1 cellular context compared by ENCODE assay signal in the genomic region with DNA sequence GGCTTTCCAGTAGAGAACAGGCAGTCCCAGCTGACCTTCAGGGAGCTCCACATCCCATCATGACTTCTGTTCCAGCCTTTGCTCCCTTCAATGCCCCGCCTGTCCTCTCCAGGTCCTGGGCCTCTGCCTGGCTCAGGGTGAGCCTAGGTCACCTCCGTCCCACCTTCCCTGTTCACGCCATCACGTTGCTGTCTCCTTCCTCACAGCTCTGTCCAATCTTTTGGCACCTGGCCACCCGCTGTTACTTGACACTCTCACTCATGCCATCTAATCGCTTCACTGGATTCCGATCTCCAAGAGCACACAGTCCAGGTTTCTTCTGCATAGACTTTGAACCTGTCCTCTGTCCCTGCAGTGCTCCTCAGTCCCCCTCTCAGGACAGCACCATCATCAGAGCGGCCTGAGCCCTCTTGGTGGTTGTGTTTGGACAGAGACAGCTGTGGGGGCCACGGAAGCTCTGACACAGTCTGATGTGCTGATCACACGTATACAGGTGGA.
TF ChIP-seq lines count a peak whose summit lies in the region.

No MANE protein-coding gene starts in this region.

TF ChIP-seq in HepG2, 621 proteins besides CTCF, POLR2A, EP300 and RAD21 (continued from another document and continues in another):
- TF ChIP-seq MNT (IDR thresholded peaks at IDR 0.05) (no peak), ZNF256 (CRISPR knock-in tag; conservative IDR thresholded peaks at IDR 0.05) (no peak), ZNF430 (CRISPR knock-in tag; IDR thresholded peaks at IDR 0.05) (no peak), XRCC5 (optimal IDR thresholded peaks at IDR 0.05; ENCODE audit: low read length) (peak; percentile 46), ZNF343 (CRISPR knock-in tag; IDR thresholded peaks at IDR 0.05) (no peak), ZFP36 (IDR thresholded peaks at IDR 0.05; ENCODE audit: borderline replicate concordance, low read depth, low read length, partially characterized antibody) (no peak), NFE2 (CRISPR knock-in tag; IDR thresholded peaks at IDR 0.05) (no peak), MIER3 (CRISPR knock-in tag; IDR thresholded peaks at IDR 0.05; ENCODE audit: borderline replicate concordance) (0 out of 2 replicates have a peak, but pooled peaks have one; percentile 63), ZNF766 (CRISPR knock-in tag; IDR thresholded peaks at IDR 0.05; ENCODE audit: borderline replicate concordance) (no peak; the same call in 1 of the 2 replicates), NFYC (CRISPR knock-in tag; IDR thresholded peaks at IDR 0.05) (no peak), TBX3 (IDR thresholded peaks at IDR 0.05; ENCODE audit: borderline replicate concordance) (peak; percentile 81), SOX6 (IDR thresholded peaks at IDR 0.05) (no peak), SOX6 (CRISPR knock-in tag; IDR thresholded peaks at IDR 0.05) (peak; percentile 88), POLR2G (IDR thresholded peaks at IDR 0.05; ENCODE audit: low read depth, low read length) (no peak), ZC3H13 (CRISPR knock-in tag; IDR thresholded peaks at IDR 0.05) (no peak; the same call in 1 of the 2 replicates), ZNF609 (CRISPR knock-in tag; IDR thresholded peaks at IDR 0.05; ENCODE audit: borderline replicate concordance) (no peak; the same call in 1 of the 2 replicates), ZBTB20 (CRISPR knock-in tag; IDR thresholded peaks at IDR 0.05; ENCODE audit: borderline replicate concordance, low read depth) (no peak), IRF9 (CRISPR knock-in tag; IDR thresholded peaks at IDR 0.05; ENCODE audit: borderline replicate concordance) (peak; percentile 71; the same call in 1 of the 2 replicates), NBN (conservative IDR thresholded peaks at IDR 0.05) (no peak), AFF4 (CRISPR knock-in tag; IDR thresholded peaks at IDR 0.05) (no peak), ZNF230 (CRISPR knock-in tag; IDR thresholded peaks at IDR 0.05) (no peak), ZNF83 (CRISPR knock-in tag; IDR thresholded peaks at IDR 0.05; ENCODE audit: borderline replicate concordance) (0 out of 2 replicates have a peak, but pooled peaks have one; percentile 73), SALL2 (CRISPR knock-in tag; IDR thresholded peaks at IDR 0.05) (peak; percentile 91), GTF3A (CRISPR knock-in tag; conservative IDR thresholded peaks at IDR 0.05) (no peak), GPBP1L1 (CRISPR knock-in tag; IDR thresholded peaks at IDR 0.05) (no peak), GATAD2A (CRISPR knock-in tag; IDR thresholded peaks at IDR 0.05) (peak; percentile 94), DR1 (CRISPR knock-in tag; IDR thresholded peaks at IDR 0.05) (no peak), CENPT (CRISPR knock-in tag; IDR thresholded peaks at IDR 0.05; ENCODE audit: low read depth) (no peak), SP140L (CRISPR knock-in tag; IDR thresholded peaks at IDR 0.05; ENCODE audit: borderline replicate concordance) (peak; percentile 27; the same call in 1 of the 2 replicates), ZNF136 (CRISPR knock-in tag; IDR thresholded peaks at IDR 0.05; ENCODE audit: low read depth) (0 out of 2 replicates have a peak, but pooled peaks have one; percentile 25)
- TF ChIP-seq, protein P1, sequence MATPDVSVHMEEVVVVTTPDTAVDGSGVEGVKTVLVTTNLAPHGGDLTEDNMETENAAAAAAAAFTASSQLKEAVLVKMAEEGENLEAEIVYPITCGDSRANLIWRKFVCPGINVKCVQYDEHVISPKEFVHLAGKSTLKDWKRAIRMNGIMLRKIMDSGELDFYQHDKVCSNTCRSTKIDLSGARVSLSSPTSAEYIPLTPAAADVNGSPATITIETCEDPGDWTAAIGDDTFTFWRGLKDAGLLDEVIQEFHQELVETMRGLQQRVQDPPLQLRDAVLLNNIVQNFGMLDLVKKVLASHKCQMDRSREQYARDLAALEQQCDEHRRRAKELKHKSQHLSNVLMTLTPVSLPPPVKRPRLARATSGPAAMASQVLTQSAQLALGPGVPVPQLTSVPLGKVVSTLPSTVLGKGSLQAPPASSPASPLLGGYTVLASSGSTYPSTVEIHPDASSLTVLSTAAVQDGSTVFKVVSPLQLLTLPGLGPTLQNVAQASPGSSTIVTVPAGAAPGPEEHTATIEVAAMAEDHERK (CRISPR knock-in tag; IDR thresholded peaks at IDR 0.05; ENCODE audit: low read depth): no peak
- TF ChIP-seq, protein P2, sequence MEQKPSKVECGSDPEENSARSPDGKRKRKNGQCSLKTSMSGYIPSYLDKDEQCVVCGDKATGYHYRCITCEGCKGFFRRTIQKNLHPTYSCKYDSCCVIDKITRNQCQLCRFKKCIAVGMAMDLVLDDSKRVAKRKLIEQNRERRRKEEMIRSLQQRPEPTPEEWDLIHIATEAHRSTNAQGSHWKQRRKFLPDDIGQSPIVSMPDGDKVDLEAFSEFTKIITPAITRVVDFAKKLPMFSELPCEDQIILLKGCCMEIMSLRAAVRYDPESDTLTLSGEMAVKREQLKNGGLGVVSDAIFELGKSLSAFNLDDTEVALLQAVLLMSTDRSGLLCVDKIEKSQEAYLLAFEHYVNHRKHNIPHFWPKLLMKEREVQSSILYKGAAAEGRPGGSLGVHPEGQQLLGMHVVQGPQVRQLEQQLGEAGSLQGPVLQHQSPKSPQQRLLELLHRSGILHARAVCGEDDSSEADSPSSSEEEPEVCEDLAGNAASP (CRISPR knock-in tag; IDR thresholded peaks at IDR 0.05; ENCODE audit: borderline replicate concordance): peak; percentile 97
- TF ChIP-seq, protein P3, sequence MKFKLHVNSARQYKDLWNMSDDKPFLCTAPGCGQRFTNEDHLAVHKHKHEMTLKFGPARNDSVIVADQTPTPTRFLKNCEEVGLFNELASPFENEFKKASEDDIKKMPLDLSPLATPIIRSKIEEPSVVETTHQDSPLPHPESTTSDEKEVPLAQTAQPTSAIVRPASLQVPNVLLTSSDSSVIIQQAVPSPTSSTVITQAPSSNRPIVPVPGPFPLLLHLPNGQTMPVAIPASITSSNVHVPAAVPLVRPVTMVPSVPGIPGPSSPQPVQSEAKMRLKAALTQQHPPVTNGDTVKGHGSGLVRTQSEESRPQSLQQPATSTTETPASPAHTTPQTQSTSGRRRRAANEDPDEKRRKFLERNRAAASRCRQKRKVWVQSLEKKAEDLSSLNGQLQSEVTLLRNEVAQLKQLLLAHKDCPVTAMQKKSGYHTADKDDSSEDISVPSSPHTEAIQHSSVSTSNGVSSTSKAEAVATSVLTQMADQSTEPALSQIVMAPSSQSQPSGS (CRISPR knock-in tag; IDR thresholded peaks at IDR 0.05): peak; percentile 66
- TF ChIP-seq, protein P4, sequence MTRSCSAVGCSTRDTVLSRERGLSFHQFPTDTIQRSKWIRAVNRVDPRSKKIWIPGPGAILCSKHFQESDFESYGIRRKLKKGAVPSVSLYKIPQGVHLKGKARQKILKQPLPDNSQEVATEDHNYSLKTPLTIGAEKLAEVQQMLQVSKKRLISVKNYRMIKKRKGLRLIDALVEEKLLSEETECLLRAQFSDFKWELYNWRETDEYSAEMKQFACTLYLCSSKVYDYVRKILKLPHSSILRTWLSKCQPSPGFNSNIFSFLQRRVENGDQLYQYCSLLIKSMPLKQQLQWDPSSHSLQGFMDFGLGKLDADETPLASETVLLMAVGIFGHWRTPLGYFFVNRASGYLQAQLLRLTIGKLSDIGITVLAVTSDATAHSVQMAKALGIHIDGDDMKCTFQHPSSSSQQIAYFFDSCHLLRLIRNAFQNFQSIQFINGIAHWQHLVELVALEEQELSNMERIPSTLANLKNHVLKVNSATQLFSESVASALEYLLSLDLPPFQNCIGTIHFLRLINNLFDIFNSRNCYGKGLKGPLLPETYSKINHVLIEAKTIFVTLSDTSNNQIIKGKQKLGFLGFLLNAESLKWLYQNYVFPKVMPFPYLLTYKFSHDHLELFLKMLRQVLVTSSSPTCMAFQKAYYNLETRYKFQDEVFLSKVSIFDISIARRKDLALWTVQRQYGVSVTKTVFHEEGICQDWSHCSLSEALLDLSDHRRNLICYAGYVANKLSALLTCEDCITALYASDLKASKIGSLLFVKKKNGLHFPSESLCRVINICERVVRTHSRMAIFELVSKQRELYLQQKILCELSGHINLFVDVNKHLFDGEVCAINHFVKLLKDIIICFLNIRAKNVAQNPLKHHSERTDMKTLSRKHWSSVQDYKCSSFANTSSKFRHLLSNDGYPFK (CRISPR knock-in tag; IDR thresholded peaks at IDR 0.05; ENCODE audit: borderline replicate concordance): peak; percentile 74; the same call in 1 of the 2 replicates
- TF ChIP-seq, protein P5, sequence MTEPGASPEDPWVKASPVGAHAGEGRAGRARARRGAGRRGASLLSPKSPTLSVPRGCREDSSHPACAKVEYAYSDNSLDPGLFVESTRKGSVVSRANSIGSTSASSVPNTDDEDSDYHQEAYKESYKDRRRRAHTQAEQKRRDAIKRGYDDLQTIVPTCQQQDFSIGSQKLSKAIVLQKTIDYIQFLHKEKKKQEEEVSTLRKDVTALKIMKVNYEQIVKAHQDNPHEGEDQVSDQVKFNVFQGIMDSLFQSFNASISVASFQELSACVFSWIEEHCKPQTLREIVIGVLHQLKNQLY (CRISPR knock-in tag; IDR thresholded peaks at IDR 0.05): no peak
